Comparison of ENCODE assay signal across 8 cellular contexts in the genomic region with DNA sequence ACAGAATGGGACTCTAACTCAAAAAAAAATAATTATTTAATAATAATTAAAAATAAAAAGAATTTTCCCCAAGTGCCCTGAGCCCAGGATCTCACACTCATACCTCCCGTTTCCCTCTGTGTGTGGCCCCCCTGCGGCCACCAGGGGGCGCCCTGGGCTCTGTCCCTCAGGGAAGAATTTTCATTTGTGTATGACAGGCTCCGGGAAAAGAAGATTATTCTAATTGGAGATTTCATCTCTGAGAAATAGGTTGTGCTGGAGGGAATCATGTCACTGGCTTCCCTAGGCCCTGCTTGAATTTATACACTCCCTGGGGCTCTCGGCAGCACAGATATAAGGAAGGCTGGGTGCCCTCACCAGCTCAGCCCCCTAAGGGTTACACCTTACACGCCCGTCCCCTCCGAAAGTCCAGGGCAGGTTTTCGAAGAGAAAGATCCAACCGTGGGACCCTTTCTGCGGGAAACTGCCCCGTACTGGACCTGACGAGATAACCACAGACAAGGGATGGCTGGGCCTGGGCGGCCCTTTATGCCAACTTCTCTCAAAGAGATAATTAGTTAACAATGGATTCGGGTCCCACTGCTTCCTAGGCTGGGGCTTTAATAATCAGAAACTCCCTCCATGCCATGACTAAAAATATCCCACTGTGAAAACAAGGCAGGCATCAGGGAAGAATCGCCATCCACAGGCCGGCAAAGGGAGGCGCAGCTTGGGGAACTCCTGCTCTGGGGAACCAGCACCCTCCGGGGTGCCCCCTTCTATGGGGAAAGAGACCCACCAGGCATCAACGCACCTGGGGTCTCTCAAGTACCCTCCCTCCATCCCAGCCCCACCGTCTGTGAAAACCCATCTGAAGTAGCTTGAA.
DNase-seq lines count a peak whose midpoint lies in the region; ATAC-seq, FAIRE-seq and TF ChIP-seq lines count a peak whose summit lies in the region.

No MANE protein-coding gene starts in this region.

- FAIRE-seq in pancreas (lab: Jason Lieb, UNC) = peak; percentile 74

- peak; percentile 95 to 99 (median 98) for TF ChIP-seq CTCF in pancreas (IDR thresholded peaks at IDR 0.05)
- peak; percentile 72 to 99 (median 89) for TF ChIP-seq CTCF in testis (IDR thresholded peaks at IDR 0.05)

- no peak for TF ChIP-seq POLR2A in testis (IDR thresholded peaks at IDR 0.05)

- H3K4me3 ChIP-seq in pancreas (no peak overlapping the region), testis (no peak overlapping the region)

- DNase-seq in EL (peak; percentile 68), LoVo (ENCODE audit: low spot score) (peak; percentile 83), SK-N-DZ (ENCODE audit: low spot score) (peak; percentile 79), germinal center (ENCODE audit: low spot score) (peak; percentile 88), pancreas (peak; percentile 42 to 93 (median 72)), testis (peak; percentile 86)
- DNase-seq in activated naive CD4-positive, alpha-beta T cell (lab: John Stamatoyannopoulos, UW) = peak; percentile 39 to 71 (median 62)

- H3K27me3 ChIP-seq in pancreas = no peaks in the 10 kb centered on the region
- H3K27me3 ChIP-seq in testis = no peaks in the 10 kb centered on the region

- no peaks in the 10 kb centered on the region for H3K9me3 ChIP-seq in pancreas
- H3K9me3 ChIP-seq in testis = no peaks in the 10 kb centered on the region

- H3K36me3 ChIP-seq in pancreas (no peaks in the 10 kb centered on the region), testis (ENCODE audit: low read depth, missing control alignments) (no peaks in the 10 kb centered on the region)

- peak; percentile 82 to 97 (median 95) for ATAC-seq in pancreas
- ATAC-seq in GM21526 (IDR thresholded peaks at IDR 0.05; ENCODE audit: low FRiP score, unreplicated experiment) = no peak

- no peak overlapping the region for H3K27ac ChIP-seq in pancreas
- peak overlapping the region in 1 of 2 donors; percentile 41 for H3K27ac ChIP-seq in testis

- H3K4me1 ChIP-seq in pancreas (no peaks in the 10 kb centered on the region), testis (peaks cover 6% of the 10 kb centered on the region)

- WGBS in pancreas, 2 donors = 34 to 40% methylated on average over 21 of the region's 21 CpGs
- 21 to 32% methylated on average over 19 to 21 of the region's 21 CpGs for WGBS in testis, 2 donors

- intact Hi-C loops in pancreas (cut with DNase I) (loop anchor here in 1 of 3 donors (10.0 kb wide), 1 partner anchor 175 kb away; no protein-coding TSS in a partner anchor), testis (cut with DNase I; ENCODE audit: low total_unique reads) (loop anchor here (10.0 kb wide), 1 partner anchor 185 kb away; no protein-coding TSS in a partner anchor)
